In the genomic region with DNA sequence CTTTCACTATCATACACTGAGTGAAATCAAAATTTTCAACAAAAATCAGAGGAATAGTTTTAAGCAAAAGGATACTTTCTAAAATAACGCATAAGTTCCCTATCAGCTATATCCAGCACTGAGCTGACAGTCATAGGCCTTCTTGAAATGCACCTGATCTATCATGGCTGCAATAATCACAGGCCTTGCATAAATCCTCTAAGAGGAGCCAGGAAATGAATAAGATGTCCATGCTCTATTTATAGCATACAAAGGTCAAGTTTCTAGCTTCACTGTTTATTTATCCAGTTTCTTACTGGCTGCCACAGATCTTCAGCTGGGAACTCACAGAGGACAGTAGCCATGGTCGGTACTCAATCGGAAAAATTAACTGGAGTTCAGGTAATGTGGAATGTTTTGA, we compare ENCODE assay signal across 25 cellular contexts.
"Had no signal": no experiment of that assay in that cellular context is flagged by ENCODE, and none has a peak within 500 bp of the region (broad histone marks: within the 10 kb centered on the region; RNA-seq: fewer than 3 reads in every experiment).

No MANE protein-coding gene starts in this region.

- DNase-seq: cerebellar nuclear complex; effector CD8-positive, alpha-beta T cell; endodermal cell; foreskin fibroblast; heart left ventricle; hippocampal formation; left ventricle myocardium superior; lower lobe of right lung; natural killer cell; occipital lobe; right lobe of liver; spleen; stimulated activated CD4-positive, alpha-beta T cell treated with anti-CD3 and anti-CD28 coated beads, Interleukin-4, amount 100 ng/mL, for 4 hours; transverse colon; upper lobe of right lung; uterus had no signal

- H3K4me3 ChIP-seq: gastroesophageal sphincter, heart left ventricle, lower lobe of right lung, pancreas, right lobe of liver, spleen, thoracic aorta, transverse colon, upper lobe of right lung, uterus had no signal

- H3K4me1 ChIP-seq: gastroesophageal sphincter, heart left ventricle, lower lobe of right lung, pancreas, right lobe of liver, spleen, transverse colon, upper lobe of right lung, uterus had no signal

- H3K36me3 Mint-ChIP-seq: natural killer cell; stimulated activated memory B cell treated with anti-CD40 and anti-IgM and Interleukin-4, amounts not matched to agents 10 μg/mL and 1 μg/mL and 100 μg/mL, for 72 hours had no signal

- H3K4me1 Mint-ChIP-seq: endodermal cell; natural killer cell; stimulated activated memory B cell treated with anti-CD40 and anti-IgM and Interleukin-4, amounts not matched to agents 10 μg/mL and 1 μg/mL and 100 μg/mL, for 72 hours had no signal

- FAIRE-seq: colon, keratinocyte, pancreas had no signal

- H3K4me3 Mint-ChIP-seq: dendritic cell treated with granulocyte-macrophage colony-stimulating factor and Interleukin-4, amounts not matched to agents 40 ng/mL and 50 ng/mL, for 4 days; endodermal cell; natural killer cell; stimulated activated memory B cell treated with anti-CD40 and anti-IgM and Interleukin-4, amounts not matched to agents 10 μg/mL and 1 μg/mL and 100 μg/mL, for 72 hours; stimulated activated naive CD8-positive, alpha-beta T cell treated with anti-CD3 and anti-CD28 coated beads, Interleukin-15, Interleukin-2, amounts not matched to agents 100 ng/mL and 50 ng/mL, for 24 hours had no signal

- H3K9me3 Mint-ChIP-seq: dendritic cell treated with granulocyte-macrophage colony-stimulating factor and Interleukin-4, amounts not matched to agents 40 ng/mL and 50 ng/mL, for 4 days; stimulated activated memory B cell treated with anti-CD40 and anti-IgM and Interleukin-4, amounts not matched to agents 10 μg/mL and 1 μg/mL and 100 μg/mL, for 72 hours; stimulated activated naive CD8-positive, alpha-beta T cell treated with anti-CD3 and anti-CD28 coated beads, Interleukin-15, Interleukin-2, amounts not matched to agents 100 ng/mL and 50 ng/mL, for 24 hours had no signal

- H3K27ac Mint-ChIP-seq: dendritic cell treated with granulocyte-macrophage colony-stimulating factor and Interleukin-4, amounts not matched to agents 40 ng/mL and 50 ng/mL, for 4 days; endodermal cell; natural killer cell; stimulated activated memory B cell treated with anti-CD40 and anti-IgM and Interleukin-4, amounts not matched to agents 10 μg/mL and 1 μg/mL and 100 μg/mL, for 72 hours; stimulated activated naive CD8-positive, alpha-beta T cell treated with anti-CD3 and anti-CD28 coated beads, Interleukin-15, Interleukin-2, amounts not matched to agents 100 ng/mL and 50 ng/mL, for 24 hours had no signal

- H3K27me3 ChIP-seq: gastroesophageal sphincter, heart left ventricle, right lobe of liver, spleen, transverse colon, upper lobe of right lung, uterus had no signal

- H3K9me3 ChIP-seq: gastroesophageal sphincter, heart left ventricle, lower lobe of right lung, pancreas, right lobe of liver, spleen, thoracic aorta, transverse colon, upper lobe of right lung, uterus had no signal

- H3K27ac ChIP-seq: epithelial cell of prostate, gastroesophageal sphincter, heart left ventricle, lower lobe of right lung, pancreas, right lobe of liver, spleen, thoracic aorta, transverse colon, upper lobe of right lung, uterus had no signal

- H3K36me3 ChIP-seq: gastroesophageal sphincter, heart left ventricle, lower lobe of right lung, pancreas, right lobe of liver, spleen, thoracic aorta, transverse colon, upper lobe of right lung, uterus had no signal

- H3K27me3 Mint-ChIP-seq: dendritic cell treated with granulocyte-macrophage colony-stimulating factor and Interleukin-4, amounts not matched to agents 40 ng/mL and 50 ng/mL, for 4 days; stimulated activated memory B cell treated with anti-CD40 and anti-IgM and Interleukin-4, amounts not matched to agents 10 μg/mL and 1 μg/mL and 100 μg/mL, for 72 hours; stimulated activated naive CD8-positive, alpha-beta T cell treated with anti-CD3 and anti-CD28 coated beads, Interleukin-15, Interleukin-2, amounts not matched to agents 100 ng/mL and 50 ng/mL, for 24 hours had no signal
